In genomic region chr19:8392017-8392591, GRCh38 we compare ENCODE assay signal across 11 cellular contexts. TPM values are rescaled to one million over a fixed set of nuclear protein-coding genes. Genes with fewer than 3 reads are reported as not detected.
A peak's percentile ranks its signal among the peaks of the same experiment; 100 is the strongest.
DNase-seq lines count a peak whose midpoint lies in the region; ATAC-seq, FAIRE-seq and TF ChIP-seq lines count a peak whose summit lies in the region.
"Had no signal": no experiment of that assay in that cellular context is flagged by ENCODE, and none has a peak within 500 bp of the region (broad histone marks: within the 10 kb centered on the region; RNA-seq: fewer than 3 reads in every experiment).

No MANE protein-coding gene starts in this region.

- H3K4me1 ChIP-seq in ovary (ENCODE audit: insufficient read depth): peaks cover 21% of the 10 kb centered on the region

- H3K27me3 Mint-ChIP-seq in T-cell: no peaks in the 10 kb centered on the region

- peaks cover 33 to 50% (median 40%) of the 10 kb centered on the region in 3 donors for H3K4me1 Mint-ChIP-seq in T-cell

- no peaks in the 10 kb centered on the region for H3K9me3 Mint-ChIP-seq in T-cell

- peak overlapping the region; percentile 25 to 87 (median 53) for H3K4me3 Mint-ChIP-seq in T-cell

- intact Hi-C loops in ovary (cut with DNase I): no loop called here

- WGBS in ovary, 3 donors: 15 to 36% (median 19%) methylated on average over 11 of the region's 11 CpGs

- H3K36me3 ChIP-seq in ovary: no peaks in the 10 kb centered on the region

- POLR2A ChIA-PET in T-cell (lab: Charles Lee): interaction anchor here in 1 of 2 donors (0.6 kb wide), 1 partner anchor 51 kb away, joined by 5 read pairs; no protein-coding TSS in a partner anchor

- H3K27ac ChIP-seq in ovary: peak overlapping the region; percentile 38 to 100
- H3K27ac ChIP-seq: foreskin keratinocyte had no signal

- no peak for TF ChIP-seq CTCF in fibroblast of villous mesenchyme (IDR thresholded peaks at IDR 0.05; ENCODE audit: insufficient read depth, low read depth, low read length)
- no peak for TF ChIP-seq CTCF in ovary (IDR thresholded peaks at IDR 0.05)

- no peaks in the 10 kb centered on the region for H3K27me3 ChIP-seq in ovary
- H3K27me3 ChIP-seq: foreskin keratinocyte had no signal

- TF ChIP-seq EP300 in ovary (IDR thresholded peaks at IDR 0.05): no peak

- no peak for FAIRE-seq in urothelium cell line (lab: Jason Lieb, UNC)

- H3K9me3 ChIP-seq in ovary: no peaks in the 10 kb centered on the region

- CTCF ChIA-PET in T-cell (lab: Charles Lee): interaction anchor here (0.6 to 2.5 kb wide), 4 partner anchors 21 to 826 kb away, joined by 3 to 24 read pairs (median 4); partner anchors contain the start of gene MARCHF2 (in 1 of the 2)

- ATAC-seq in T-cell (replicated peaks in 1 of 4) (no peak), GM21825 (IDR thresholded peaks at IDR 0.05; ENCODE audit: unreplicated experiment) (no peak), HG02759 (IDR thresholded peaks at IDR 0.05; ENCODE audit: unreplicated experiment) (no peak)
- ATAC-seq: foreskin keratinocyte had no signal

- H3K4me3 ChIP-seq in fibroblast of villous mesenchyme (ENCODE audit: low read depth, low read length): no peak overlapping the region
- H3K4me3 ChIP-seq in ovary: no peak overlapping the region

- TF ChIP-seq POLR2A in ovary (IDR thresholded peaks at IDR 0.05): no peak

- DNase-seq in Ammon's horn (ENCODE audit: low spot score) (peak; percentile 66), T-cell (no peak), fibroblast of villous mesenchyme (ENCODE audit: low read depth) (peak; percentile 59), ovary (peak in 1 of 5 donors; percentile 51), cortex of kidney (lab: John Stamatoyannopoulos, UW) (no peak), urothelium cell line (ENCODE audit: low spot score) (no peak)
- DNase-seq: foreskin keratinocyte, HCEC 1CT, NCI-H1105 had no signal

- H3K36me3 Mint-ChIP-seq in T-cell: peaks cover 3% of the 10 kb centered on the region

- H3K27ac Mint-ChIP-seq in T-cell: peak overlapping the region; percentile 36 to 64

RNA-seq across cellular contexts. Expression of gene RAB11B, which starts 1.9 kb away (rescaled TPM):
- total RNA-seq in T-cell (100 to 1,000 TPM in 3 of 5 donors, 10 to 100 TPM in 2; 87.5 to 125 (median 116) TPM), fibroblast of villous mesenchyme (27.6 and 27.7 TPM in 2 replicates), ovary (100 to 1,000 TPM in 5 of 7 donors, 10 to 100 TPM in 2; 29.3 to 142 (median 102) TPM)
- polyA plus RNA-seq in ovary: 100 to 1,000 TPM in 1 of 2 donors, 10 to 100 TPM in 1; 20.8 to 103 TPM

RNA-seq across cellular contexts. Expression of gene MARCHF2, which starts 21.0 kb away (rescaled TPM):
- total RNA-seq in T-cell: 10 to 100 TPM; 20.6 to 40.7 (median 35.6) TPM
- total RNA-seq in fibroblast of villous mesenchyme: 51.8 and 70.9 TPM in 2 replicates
- 10 to 100 TPM; 20.7 to 62.7 (median 27.2) TPM for total RNA-seq in ovary
- 10 to 100 TPM; 13.8 to 22.0 TPM for polyA plus RNA-seq in ovary

RNA-seq across cellular contexts. Expression of gene ANGPTL4, which starts 28.1 kb away (rescaled TPM):
- under 1 TPM in 2 of 5 donors, not detected in 3; 0.18 to 0.19 TPM for total RNA-seq in T-cell
- 0.64 and 1.3 TPM in 2 replicates for total RNA-seq in fibroblast of villous mesenchyme
- total RNA-seq in ovary: 10 to 100 TPM in 3 of 7 donors, 1 to 10 TPM in 3, under 1 TPM in 1; 0.71 to 35.0 (median 2.1) TPM
- 10 to 100 TPM in 1 of 2 donors, 1 to 10 TPM in 1; 3.0 to 11.7 TPM for polyA plus RNA-seq in ovary

RNA-seq across cellular contexts. Expression of gene KANK3, which starts 49.0 kb away (rescaled TPM):
- total RNA-seq in T-cell: 1 to 10 TPM in 4 of 5 donors, under 1 TPM in 1; 0.88 to 5.5 (median 4.4) TPM
- under 0.01 and 0.64 TPM in 2 replicates for total RNA-seq in fibroblast of villous mesenchyme
- total RNA-seq in ovary: 10 to 100 TPM in 1 of 7 donors, 1 to 10 TPM in 6; 3.3 to 11.7 (median 4.3) TPM
- polyA plus RNA-seq in ovary: 1 to 10 TPM in 1 of 2 donors, under 1 TPM in 1; 0.73 to 9.7 TPM

RNA-seq across cellular contexts. Expression of gene HNRNPM, which starts 52.7 kb away (rescaled TPM):
- total RNA-seq in T-cell (100 to 1,000 TPM; 200 to 272 (median 213) TPM), fibroblast of villous mesenchyme (41.9 and 49.0 TPM in 2 replicates), ovary (100 to 1,000 TPM in 6 of 7 donors, 10 to 100 TPM in 1; 88.2 to 220 (median 180) TPM)
- polyA plus RNA-seq in ovary: 100 to 1,000 TPM; 146 to 285 TPM

Comparison
In these comparisons a context has a peak if more than half of its experiments do, and no peak if none do; other contexts are left out.
1. DNase-seq: peak in Ammon's horn (single experiment) and fibroblast of villous mesenchyme (single experiment); none in T-cell (0 of 34), cortex of kidney (single experiment) and urothelium cell line (single experiment).